13 cellular contexts compared by ENCODE assay signal in genomic region chr15:67030036-67030762, GRCh38. TPM values are rescaled to one million over a fixed set of nuclear protein-coding genes. Genes with fewer than 3 reads are reported as not detected.
DNase-seq lines count a peak whose midpoint lies in the region; ATAC-seq, FAIRE-seq and TF ChIP-seq lines count a peak whose summit lies in the region.
"Had no signal": no experiment of that assay in that cellular context is flagged by ENCODE, and none has a peak within 500 bp of the region (broad histone marks: within the 10 kb centered on the region; RNA-seq: fewer than 3 reads in every experiment).

No MANE protein-coding gene starts in this region.

- no peaks in the 10 kb centered on the region for H3K79me2 ChIP-seq in neural progenitor cell (ENCODE audit: low read depth)

- peaks cover 39% of the 10 kb centered on the region for H3F3A ChIP-seq in neural progenitor cell (ENCODE audit: low read depth)

- no peaks in the 10 kb centered on the region for H3K36me3 Mint-ChIP-seq in neural progenitor cell

- peaks cover 9% of the 10 kb centered on the region for H4K20me1 ChIP-seq in neural progenitor cell (ENCODE audit: low read depth)

- H3K9me3 ChIP-seq in colonic mucosa (no peaks in the 10 kb centered on the region), neural progenitor cell (ENCODE audit: low read depth) (no peaks in the 10 kb centered on the region)

- H3K9me3 Mint-ChIP-seq in neural progenitor cell = no peaks in the 10 kb centered on the region

- peak; percentile 71 for DNase-seq in NCI-H1105 treated with DMSO at 0.1 percent for 48 hours (lab: John Stamatoyannopoulos, UW)
- DNase-seq in NCI-H1105 (lab: John Stamatoyannopoulos, UW) = no peak
- peak; percentile 83 for DNase-seq in NCI-H2107 treated with DMSO at 0.1 percent for 48 hours (lab: John Stamatoyannopoulos, UW; ENCODE audit: unreplicated experiment)
- DNase-seq in colonic mucosa = peak; percentile 53
- DNase-seq in neural progenitor cell (ENCODE audit: low spot score) = peak; percentile 84
- no peak for DNase-seq in cortex of kidney (lab: John Stamatoyannopoulos, UW)
- no peak for DNase-seq in D721Med (ENCODE audit: insufficient read length, low spot score)
- DNase-seq: activated CD4-positive, alpha-beta T cell treated with anti-CD3 and anti-CD28 coated beads, Interleukin-2, amount 50 U/mL, for 4 hours; DMS79; glutamatergic neuron had no signal

- H3K27me3 ChIP-seq in colonic mucosa (no peaks in the 10 kb centered on the region), neural progenitor cell (peaks cover 38% of the 10 kb centered on the region)

- ATAC-seq in GM21447 (IDR thresholded peaks at IDR 0.05; ENCODE audit: unreplicated experiment) = no peak

- H3K4me3 ChIP-seq in colonic mucosa (no peak overlapping the region), neural progenitor cell (peak overlapping the region; percentile 29)

- intact Hi-C loops in colonic mucosa (cut with DNase I) = no loop called here

- H3K4me2 ChIP-seq in neural progenitor cell = peak overlapping the region; percentile 69

- H3K9ac ChIP-seq in colonic mucosa (ENCODE audit: low read depth in 2 of 2, low read length in 2 of 2) (no peak overlapping the region), neural progenitor cell (no peak overlapping the region)

- no peak for FAIRE-seq in D721Med (lab: Jason Lieb, UNC)
- FAIRE-seq: urothelium cell line had no signal

- peak overlapping the region; percentile 30 for H3K4me3 Mint-ChIP-seq in neural progenitor cell

- H3K36me3 ChIP-seq in colonic mucosa (no peaks in the 10 kb centered on the region), neural progenitor cell (no peaks in the 10 kb centered on the region)

- peaks cover 12% of the 10 kb centered on the region for H3K27me3 Mint-ChIP-seq in neural progenitor cell (ENCODE audit: insufficient read depth, low read depth)

- no peak overlapping the region for H2AFZ ChIP-seq in neural progenitor cell (replicated peaks)

- no peak overlapping the region for H3K27ac ChIP-seq in colonic mucosa
- H3K27ac ChIP-seq in neural progenitor cell = peak overlapping the region; percentile 81
- H3K27ac ChIP-seq: HL-60 had no signal

- TF ChIP-seq CTCF in colonic mucosa (IDR thresholded peaks at IDR 0.05) (no peak), neural progenitor cell (IDR thresholded peaks at IDR 0.05) (no peak), D721Med (IDR thresholded peaks at IDR 0.05; ENCODE audit: insufficient read depth, missing control alignments) (no peak)

- H3K4me1 ChIP-seq in colonic mucosa = peaks cover 18% of the 10 kb centered on the region
- peaks cover 39% of the 10 kb centered on the region for H3K4me1 ChIP-seq in neural progenitor cell

- no peak overlapping the region for H3K27ac Mint-ChIP-seq in neural progenitor cell

- peaks cover 36% of the 10 kb centered on the region for H3K4me1 Mint-ChIP-seq in neural progenitor cell

RNA-seq across cellular contexts. Expression of gene SMAD3, which starts 35.2 kb away (rescaled TPM):
- 10 to 100 TPM; 38.6 to 62.1 TPM for total RNA-seq in colonic mucosa
- total RNA-seq in neural progenitor cell (ENCODE audit: low replicate concordance) = 12.5 and 14.3 TPM in 2 replicates

Comparison
In these comparisons a context has a peak if more than half of its experiments do, and no peak if none do; other contexts are left out.
1. DNase-seq: peak in NCI-H1105 treated with DMSO at 0.1 percent for 48 hours (single experiment), NCI-H2107 treated with DMSO at 0.1 percent for 48 hours (single experiment), colonic mucosa (single experiment) and neural progenitor cell (single experiment); none in NCI-H1105 (single experiment), cortex of kidney (single experiment) and D721Med (single experiment).